In genomic region chr3:71226565-71227281, GRCh38 we compare ENCODE assay signal across 9 cellular contexts.
A peak's percentile ranks its signal among the peaks of the same experiment; 100 is the strongest.
DNase-seq lines count a peak whose midpoint lies in the region; ATAC-seq and TF ChIP-seq lines count a peak whose summit lies in the region.
"Had no signal": no experiment of that assay in that cellular context is flagged by ENCODE, and none has a peak within 500 bp of the region (broad histone marks: within the 10 kb centered on the region; RNA-seq: fewer than 3 reads in every experiment).

No MANE protein-coding gene starts in this region.

- H3K4me1 ChIP-seq in esophagus squamous epithelium (peaks cover 0 to 32% (median 4%) of the 10 kb centered on the region in 3 donors), trophoblast cell (ENCODE audit: control insufficient read depth in 1 of 2, insufficient read depth in 2 of 2, low read length in 2 of 2) (no peaks in the 10 kb centered on the region), neural progenitor cell (peaks cover 17% of the 10 kb centered on the region)

- H3K4me3 ChIP-seq in esophagus squamous epithelium: peak overlapping the region in 1 of 4 donors; percentile 44
- H3K4me3 ChIP-seq in trophoblast cell (ENCODE audit: low read depth, low read length): no peak overlapping the region
- H3K4me3 ChIP-seq in neural progenitor cell: no peak overlapping the region
- H3K4me3 ChIP-seq: vagina had no signal

- H4K91ac ChIP-seq in trophoblast cell (ENCODE audit: low read depth, low read length): no peak overlapping the region

- no peak overlapping the region for H4K12ac ChIP-seq in trophoblast cell (ENCODE audit: low read depth, low read length)

- H2BK12ac ChIP-seq in trophoblast cell (ENCODE audit: low read length): no peak overlapping the region

- no peak for TF ChIP-seq CTCF in esophagus squamous epithelium (IDR thresholded peaks at IDR 0.05)
- TF ChIP-seq CTCF in neural progenitor cell (IDR thresholded peaks at IDR 0.05): no peak

- H3K14ac ChIP-seq in trophoblast cell (ENCODE audit: low read length): no peak overlapping the region

- H4K20me1 ChIP-seq in neural progenitor cell (ENCODE audit: low read depth): peaks cover 20% of the 10 kb centered on the region

- peak; percentile 89 to 94 for DNase-seq in activated CD4-positive, alpha-beta T cell treated with anti-CD3 and anti-CD28 coated beads, Interleukin-2, amount 50 U/mL, for 48 hours
- DNase-seq in esophagus squamous epithelium (lab: John Stamatoyannopoulos, UW) (no peak), NCI-H1092 (lab: John Stamatoyannopoulos, UW) (no peak), trophoblast cell (no peak), neural progenitor cell (ENCODE audit: low spot score) (no peak)
- peak; percentile 80 for DNase-seq in stimulated activated CD4-positive, alpha-beta T cell treated with anti-CD3 and anti-CD28 coated beads, Interleukin-12 subunit alpha, Interleukin-12 subunit beta, amount 100 ng/mL, for 4 hours

- no peak overlapping the region for H4K8ac ChIP-seq in trophoblast cell (ENCODE audit: low read depth, low read length)

- H2AFZ ChIP-seq in trophoblast cell (ENCODE audit: insufficient read depth, low read length, poor library complexity) (no peak overlapping the region), neural progenitor cell (replicated peaks) (no peak overlapping the region)

- H2BK5ac ChIP-seq in trophoblast cell (ENCODE audit: low read depth, low read length, poor library complexity): no peak overlapping the region

- no peak overlapping the region for H3K18ac ChIP-seq in trophoblast cell (ENCODE audit: low read length)

- no peak overlapping the region for H3K27ac Mint-ChIP-seq in neural progenitor cell

- H3K4me2 ChIP-seq in trophoblast cell (ENCODE audit: low read length) (no peak overlapping the region), neural progenitor cell (no peak overlapping the region)

- 58 to 73% methylated on average over 15 to 20 of the region's 23 CpGs for WGBS in esophagus squamous epithelium, 2 donors
- no CpG with 5 or more reads among the region's 23 CpGs for WGBS in trophoblast cell (ENCODE audit: extremely low coverage, insufficient coverage, insufficient read length)

- intact Hi-C loops in esophagus squamous epithelium (cut with DNase I): no loop called here

- no peak overlapping the region for H3K4me3 Mint-ChIP-seq in neural progenitor cell

- peaks cover 10% of the 10 kb centered on the region for H3F3A ChIP-seq in neural progenitor cell (ENCODE audit: low read depth)

- H3K36me3 Mint-ChIP-seq in neural progenitor cell: peaks cover 2% of the 10 kb centered on the region

- H3K9ac ChIP-seq in trophoblast cell (ENCODE audit: low read length) (no peak overlapping the region), neural progenitor cell (no peak overlapping the region)

- H3K4me1 Mint-ChIP-seq in neural progenitor cell: peaks cover 8% of the 10 kb centered on the region

- no peaks in the 10 kb centered on the region for H3K79me1 ChIP-seq in trophoblast cell (ENCODE audit: low read length)

- H3K36me3 ChIP-seq in esophagus squamous epithelium (no peaks in the 10 kb centered on the region), trophoblast cell (ENCODE audit: control insufficient read depth in 1 of 2, insufficient read depth in 2 of 2, low read length in 2 of 2) (no peaks in the 10 kb centered on the region), neural progenitor cell (no peaks in the 10 kb centered on the region)
- H3K36me3 ChIP-seq: vagina had no signal

- H3K27me3 ChIP-seq in esophagus squamous epithelium (no peaks in the 10 kb centered on the region), trophoblast cell (ENCODE audit: insufficient read depth, low read length) (no peaks in the 10 kb centered on the region), neural progenitor cell (no peaks in the 10 kb centered on the region)
- H3K27me3 ChIP-seq: vagina had no signal

- H3K9me3 ChIP-seq in esophagus squamous epithelium: no peaks in the 10 kb centered on the region
- H3K9me3 ChIP-seq in trophoblast cell (ENCODE audit: insufficient read depth, low read depth, low read length): peaks cover 1% of the 10 kb centered on the region
- no peaks in the 10 kb centered on the region for H3K9me3 ChIP-seq in neural progenitor cell (ENCODE audit: low read depth)
- H3K9me3 ChIP-seq: vagina had no signal

- no peak overlapping the region for H3K23ac ChIP-seq in trophoblast cell (ENCODE audit: low read length)

- no peak overlapping the region for H2BK120ac ChIP-seq in trophoblast cell (ENCODE audit: insufficient read depth, low read length, poor library complexity)

- H2AK5ac ChIP-seq in trophoblast cell (ENCODE audit: low read length): no peak overlapping the region

- H3K79me2 ChIP-seq in trophoblast cell (ENCODE audit: control insufficient read depth, insufficient read depth, low read length, poor library complexity) (no peaks in the 10 kb centered on the region), neural progenitor cell (ENCODE audit: low read depth) (peaks cover 43% of the 10 kb centered on the region)

- TF ChIP-seq POLR2A in esophagus squamous epithelium (IDR thresholded peaks at IDR 0.05): no peak

- no peak overlapping the region for H3K4ac ChIP-seq in trophoblast cell (ENCODE audit: low read depth, low read length)

- H3K9me3 Mint-ChIP-seq in neural progenitor cell: peaks cover 3% of the 10 kb centered on the region

- ATAC-seq in GM18909 (IDR thresholded peaks at IDR 0.05; ENCODE audit: poor library complexity, unreplicated experiment) (peak; percentile 87), HG03097 (IDR thresholded peaks at IDR 0.05; ENCODE audit: low FRiP score, unreplicated experiment) (peak; percentile 77)

- peak overlapping the region; percentile 44 to 77 (median 74) for H3K27ac ChIP-seq in esophagus squamous epithelium
- no peak overlapping the region for H3K27ac ChIP-seq in trophoblast cell (ENCODE audit: low read depth, low read length)
- H3K27ac ChIP-seq in neural progenitor cell: no peak overlapping the region
- H3K27ac ChIP-seq: vagina had no signal

- H3K27me3 Mint-ChIP-seq in neural progenitor cell (ENCODE audit: insufficient read depth, low read depth): peaks cover 4% of the 10 kb centered on the region

Comparison
In these comparisons a context has a peak if more than half of its experiments do, and no peak if none do; other contexts are left out.
1. DNase-seq: peak in activated CD4-positive, alpha-beta T cell treated with anti-CD3 and anti-CD28 coated beads, Interleukin-2, amount 50 U/mL, for 48 hours (2 of 2) and stimulated activated CD4-positive, alpha-beta T cell treated with anti-CD3 and anti-CD28 coated beads, Interleukin-12 subunit alpha, Interleukin-12 subunit beta, amount 100 ng/mL, for 4 hours (single experiment); none in esophagus squamous epithelium (single experiment), NCI-H1092 (single experiment), trophoblast cell (0 of 2) and neural progenitor cell (single experiment).
2. H3K27ac ChIP-seq: peak in esophagus squamous epithelium (4 of 4); none in trophoblast cell (single experiment) and neural progenitor cell (single experiment).